In the genomic region with DNA sequence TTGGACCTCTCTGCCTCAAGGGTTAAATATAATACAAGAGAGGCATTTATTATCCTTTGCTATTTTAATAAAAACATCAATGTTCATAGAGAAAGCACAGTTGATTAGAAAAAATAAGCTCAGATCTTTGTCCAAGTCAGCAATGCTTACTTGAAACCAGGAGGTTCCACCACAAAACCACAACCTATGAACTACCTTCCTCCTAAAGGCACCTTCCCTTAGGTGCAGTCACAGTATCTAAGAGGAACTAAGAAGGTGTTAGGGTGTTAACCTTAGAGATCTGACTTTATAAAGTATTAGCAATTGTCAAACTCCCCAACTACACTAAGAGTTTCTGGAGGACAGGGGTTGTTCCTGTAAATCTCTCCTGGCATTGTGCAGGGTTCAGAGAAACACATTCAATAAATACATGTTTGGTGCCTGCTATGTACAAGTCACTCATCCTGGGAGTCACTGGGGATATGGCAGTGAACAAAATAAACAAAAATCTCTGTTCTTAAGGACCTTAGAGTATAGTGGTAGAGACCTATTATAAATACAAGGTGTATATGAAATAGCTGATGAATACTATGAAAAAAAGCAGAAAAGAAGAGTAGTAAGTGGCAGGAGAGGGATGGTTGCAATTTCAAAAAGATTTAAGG, we compare ENCODE assay signal across 10 cellular contexts.
A peak's percentile ranks its signal among the peaks of the same experiment; 100 is the strongest.
DNase-seq lines count a peak whose midpoint lies in the region; ATAC-seq and TF ChIP-seq lines count a peak whose summit lies in the region.
"Had no signal": no experiment of that assay in that cellular context is flagged by ENCODE, and none has a peak within 500 bp of the region (broad histone marks: within the 10 kb centered on the region; RNA-seq: fewer than 3 reads in every experiment).

No MANE protein-coding gene starts in this region.

- H3K27ac ChIP-seq in OCI-LY1 (ENCODE audit: low read depth, low read length, poor library complexity, severe bottlenecking) (peak overlapping the region; percentile 59), dorsolateral prefrontal cortex (no peak overlapping the region), tibial nerve (no peak overlapping the region)
- H3K27ac ChIP-seq: foreskin keratinocyte had no signal

- H3K4me3 ChIP-seq in OCI-LY1 (ENCODE audit: low read depth, low read length, poor library complexity, severe bottlenecking) = no peak overlapping the region
- H3K4me3 ChIP-seq in dorsolateral prefrontal cortex = no peak overlapping the region
- no peak overlapping the region for H3K4me3 ChIP-seq in tibial nerve
- H3K4me3 ChIP-seq: Peyer's patch had no signal

- no peaks in the 10 kb centered on the region for H3K27me3 ChIP-seq in OCI-LY1 (ENCODE audit: insufficient read depth, low read length)
- H3K27me3 ChIP-seq in dorsolateral prefrontal cortex = no peaks in the 10 kb centered on the region
- no peaks in the 10 kb centered on the region for H3K27me3 ChIP-seq in tibial nerve
- H3K27me3 ChIP-seq: foreskin keratinocyte, Peyer's patch had no signal

- no peak overlapping the region for H3K4me2 ChIP-seq in OCI-LY1 (ENCODE audit: low read length)

- H3K27ac Mint-ChIP-seq in activated naive CD4-positive, alpha-beta T cell treated with anti-CD3 and anti-CD28 coated beads, Interleukin-2, amount 50 U/mL, for 24 hours = peak overlapping the region; percentile 42

- H3K27me3 Mint-ChIP-seq in activated naive CD4-positive, alpha-beta T cell treated with anti-CD3 and anti-CD28 coated beads, Interleukin-2, amount 50 U/mL, for 24 hours = no peaks in the 10 kb centered on the region

- no peak overlapping the region for H3K9ac ChIP-seq in OCI-LY1 (ENCODE audit: low read length)

- intact Hi-C loops in dorsolateral prefrontal cortex (cut with DNase I) = no loop called here

- peaks cover 51% of the 10 kb centered on the region for H3K4me1 Mint-ChIP-seq in activated naive CD4-positive, alpha-beta T cell treated with anti-CD3 and anti-CD28 coated beads, Interleukin-2, amount 50 U/mL, for 24 hours

- no peak for TF ChIP-seq CTCF in OCI-LY1 (IDR thresholded peaks at IDR 0.05; ENCODE audit: low read length)
- TF ChIP-seq CTCF in dorsolateral prefrontal cortex (IDR thresholded peaks at IDR 0.05 in 54 of 56, conservative IDR thresholded peaks at IDR 0.05 in 2 of 56; ENCODE audit: low read depth in 1 of 56, partially characterized antibody in 56 of 56) = no peak
- TF ChIP-seq CTCF in tibial nerve (IDR thresholded peaks at IDR 0.05) = no peak

- no peaks in the 10 kb centered on the region for H3K9me2 ChIP-seq in OCI-LY1 (ENCODE audit: low read depth, low read length)

- DNase-seq in activated naive CD4-positive, alpha-beta T cell treated with Interleukin-2 at 50 U/mL for 16 hours = no peak
- DNase-seq in stimulated activated naive CD8-positive, alpha-beta T cell treated with anti-CD3 and anti-CD28 coated beads, Interleukin-15, Interleukin-2, amounts not matched to agents 100 U/mL and 50 U/mL, for 24 hours = no peak
- no peak for DNase-seq in NCI-H2107 (lab: John Stamatoyannopoulos, UW)
- no peak for DNase-seq in dorsolateral prefrontal cortex
- DNase-seq in tibial nerve (ENCODE audit: low spot score in 2 of 2) = no peak
- DNase-seq: foreskin keratinocyte had no signal

- TF ChIP-seq EP300 in tibial nerve (IDR thresholded peaks at IDR 0.05) = no peak

- H3K9me3 ChIP-seq in OCI-LY1 (ENCODE audit: low read length) = no peaks in the 10 kb centered on the region
- no peaks in the 10 kb centered on the region for H3K9me3 ChIP-seq in tibial nerve
- H3K9me3 ChIP-seq: Peyer's patch had no signal

- peak; percentile 72 for ATAC-seq in HG02763 (IDR thresholded peaks at IDR 0.05; ENCODE audit: unreplicated experiment)
- peak; percentile 86 for ATAC-seq in stimulated activated naive CD8-positive, alpha-beta T cell treated with anti-CD3 and anti-CD28 coated beads, Interleukin-15, Interleukin-2, amounts not matched to agents 100 U/mL and 50 U/mL, for 24 hours
- ATAC-seq: foreskin keratinocyte had no signal

- H3K4me1 ChIP-seq in OCI-LY1 (ENCODE audit: insufficient read depth, low read length, severe bottlenecking) (peaks cover 18% of the 10 kb centered on the region), tibial nerve (peaks cover 0 to 5% (median 0%) of the 10 kb centered on the region in 4 donors)

- H2AFZ ChIP-seq in OCI-LY1 (ENCODE audit: low read length) = no peak overlapping the region

- H3K36me3 ChIP-seq in OCI-LY1 (ENCODE audit: insufficient read depth, low read length) (no peaks in the 10 kb centered on the region), tibial nerve (no peaks in the 10 kb centered on the region)
- H3K36me3 ChIP-seq: Peyer's patch had no signal

- no peak for TF ChIP-seq POLR2A in tibial nerve (IDR thresholded peaks at IDR 0.05)

- H3K36me3 Mint-ChIP-seq in activated naive CD4-positive, alpha-beta T cell treated with anti-CD3 and anti-CD28 coated beads, Interleukin-2, amount 50 U/mL, for 24 hours = no peaks in the 10 kb centered on the region

- no peaks in the 10 kb centered on the region for H3F3A ChIP-seq in OCI-LY1 (ENCODE audit: insufficient read depth, low read length)

- no peaks in the 10 kb centered on the region for H3K9me3 Mint-ChIP-seq in activated naive CD4-positive, alpha-beta T cell treated with anti-CD3 and anti-CD28 coated beads, Interleukin-2, amount 50 U/mL, for 24 hours

- H3K79me2 ChIP-seq in OCI-LY1 (ENCODE audit: insufficient read depth, low read length) = no peaks in the 10 kb centered on the region

- H4K20me1 ChIP-seq in OCI-LY1 (ENCODE audit: insufficient read depth, low read length) = no peaks in the 10 kb centered on the region

- peak overlapping the region; percentile 5 for H3K4me3 Mint-ChIP-seq in activated naive CD4-positive, alpha-beta T cell treated with anti-CD3 and anti-CD28 coated beads, Interleukin-2, amount 50 U/mL, for 24 hours
